ENCODE assay signal across 1 cellular context in the genomic region with DNA sequence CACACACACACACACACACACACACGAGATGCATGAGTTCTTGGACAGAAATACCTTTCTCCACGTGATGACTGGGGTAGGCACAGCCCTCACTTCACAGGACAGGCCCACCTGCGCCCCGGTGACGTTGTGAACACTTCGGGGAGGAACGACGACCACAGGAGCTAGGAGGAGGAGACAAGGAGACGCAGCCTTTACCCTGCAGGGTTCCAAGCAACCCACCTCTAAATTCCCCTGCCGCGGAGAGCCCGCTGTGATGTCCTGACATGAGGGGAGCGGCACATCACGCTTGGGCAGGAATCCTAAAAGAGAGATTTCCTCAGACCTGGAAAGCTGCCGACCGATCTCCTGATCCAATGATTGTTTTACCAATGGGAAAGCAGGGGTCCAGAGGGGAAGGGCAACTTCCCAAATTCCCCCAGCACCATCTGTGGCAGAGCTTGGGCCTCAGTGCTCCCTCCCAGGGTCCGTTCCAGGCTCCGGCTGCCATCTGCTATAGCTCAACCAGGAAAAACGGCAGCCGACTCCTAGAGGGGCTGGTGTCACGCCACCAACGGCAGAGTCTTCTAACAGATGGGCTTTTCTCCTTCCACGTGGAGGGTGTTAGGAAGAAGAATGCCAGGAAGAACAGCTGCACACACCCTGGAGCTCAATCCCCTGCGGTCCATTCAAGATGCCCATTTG.
TF ChIP-seq lines count a peak whose summit lies in the region.

No MANE protein-coding gene starts in this region.

TF ChIP-seq in IMR-90, 13 proteins besides CTCF, POLR2A, EP300 and RAD21:
- TF ChIP-seq MXI1 (IDR thresholded peaks at IDR 0.05; ENCODE audit: borderline replicate concordance, low read depth, low read length): no peak
- TF ChIP-seq, protein P1, sequence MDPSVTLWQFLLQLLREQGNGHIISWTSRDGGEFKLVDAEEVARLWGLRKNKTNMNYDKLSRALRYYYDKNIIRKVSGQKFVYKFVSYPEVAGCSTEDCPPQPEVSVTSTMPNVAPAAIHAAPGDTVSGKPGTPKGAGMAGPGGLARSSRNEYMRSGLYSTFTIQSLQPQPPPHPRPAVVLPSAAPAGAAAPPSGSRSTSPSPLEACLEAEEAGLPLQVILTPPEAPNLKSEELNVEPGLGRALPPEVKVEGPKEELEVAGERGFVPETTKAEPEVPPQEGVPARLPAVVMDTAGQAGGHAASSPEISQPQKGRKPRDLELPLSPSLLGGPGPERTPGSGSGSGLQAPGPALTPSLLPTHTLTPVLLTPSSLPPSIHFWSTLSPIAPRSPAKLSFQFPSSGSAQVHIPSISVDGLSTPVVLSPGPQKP (IDR thresholded peaks at IDR 0.05; ENCODE audit: borderline replicate concordance, low read depth, low read length): no peak
